In genomic region chr6:135323979-135324378, GRCh38 we compare ENCODE assay signal across 14 cellular contexts.
DNase-seq lines count a peak whose midpoint lies in the region; ATAC-seq and TF ChIP-seq lines count a peak whose summit lies in the region.
"Had no signal": no experiment of that assay in that cellular context is flagged by ENCODE, and none has a peak within 500 bp of the region (broad histone marks: within the 10 kb centered on the region; RNA-seq: fewer than 3 reads in every experiment).

No MANE protein-coding gene starts in this region.

- no peaks in the 10 kb centered on the region for H3K27me3 ChIP-seq in DND-41 (ENCODE audit: insufficient read depth, low read length, poor library complexity)
- no peaks in the 10 kb centered on the region for H3K27me3 ChIP-seq in Loucy (ENCODE audit: insufficient read depth, low read length, poor library complexity, severe bottlenecking)
- H3K27me3 ChIP-seq in mesendoderm (ENCODE audit: insufficient read depth, low read length, poor library complexity), result no peaks in the 10 kb centered on the region

- H3K23ac ChIP-seq in mesendoderm (ENCODE audit: low read length), result no peak overlapping the region

- H3K4me1 ChIP-seq in DND-41 (ENCODE audit: insufficient read depth, low read length) (peaks cover 96% of the 10 kb centered on the region), Loucy (ENCODE audit: insufficient read depth, low read length, poor library complexity, severe bottlenecking) (peaks cover 89% of the 10 kb centered on the region), OCI-LY7 (ENCODE audit: insufficient read depth, low read length, poor library complexity, severe bottlenecking) (peaks cover 25% of the 10 kb centered on the region), mesendoderm (ENCODE audit: control insufficient read depth, low read depth, low read length) (peaks cover 2% of the 10 kb centered on the region)

- H3K27ac ChIP-seq in DND-41 (ENCODE audit: low read length), result peak overlapping the region; percentile 87
- no peak overlapping the region for H3K27ac ChIP-seq in OCI-LY7 (ENCODE audit: low read depth, low read length, poor library complexity, severe bottlenecking)
- H3K27ac ChIP-seq in mesendoderm (ENCODE audit: low read depth, low read length), result no peak overlapping the region

- H3K18ac ChIP-seq in mesendoderm (ENCODE audit: low read length), result peak overlapping the region; percentile 99

- H3K4me3 ChIP-seq in DND-41 (ENCODE audit: low read depth in 1 of 2, low read length in 2 of 2) (no peak overlapping the region), Loucy (ENCODE audit: low read length, poor library complexity, severe bottlenecking) (peak overlapping the region; percentile 44), OCI-LY7 (ENCODE audit: low read depth, low read length, poor library complexity, severe bottlenecking) (no peak overlapping the region), mesendoderm (ENCODE audit: low read length) (no peak overlapping the region)

- H3K9me3 ChIP-seq in DND-41 (ENCODE audit: insufficient read depth, low read length, severe bottlenecking) (peaks cover 1% of the 10 kb centered on the region), Loucy (ENCODE audit: insufficient read depth, low read depth, low read length) (no peaks in the 10 kb centered on the region), OCI-LY7 (ENCODE audit: low read length) (no peaks in the 10 kb centered on the region)

- intact Hi-C loops in OCI-LY7 (cut with micrococcal nuclease; ENCODE audit: unreplicated experiment), result no loop called here

- no peaks in the 10 kb centered on the region for H4K20me1 ChIP-seq in DND-41 (ENCODE audit: insufficient read depth, low read length)
- H4K20me1 ChIP-seq in Loucy (ENCODE audit: insufficient read depth, low read length, poor library complexity, severe bottlenecking), result no peaks in the 10 kb centered on the region
- no peaks in the 10 kb centered on the region for H4K20me1 ChIP-seq in OCI-LY7 (ENCODE audit: insufficient read depth, low read length)

- H4K8ac ChIP-seq in mesendoderm (ENCODE audit: low read depth, low read length), result peak overlapping the region; percentile 13

- H3K79me1 ChIP-seq in mesendoderm (ENCODE audit: low read length), result no peaks in the 10 kb centered on the region

- peak overlapping the region; percentile 55 for H3K9ac ChIP-seq in DND-41 (ENCODE audit: low read depth, low read length)
- peak overlapping the region; percentile 74 for H3K9ac ChIP-seq in Loucy (ENCODE audit: low read depth, low read length, poor library complexity, severe bottlenecking)
- H3K9ac ChIP-seq in mesendoderm (ENCODE audit: low read length), result no peak overlapping the region

- H2BK15ac ChIP-seq in mesendoderm (replicated peaks; ENCODE audit: low read depth), result no peak overlapping the region

- no CpG with 5 or more reads among the region's 2 CpGs for WGBS in mesendoderm (ENCODE audit: extremely low coverage, insufficient coverage, low lambda C conversion rate)

- H2AK5ac ChIP-seq in mesendoderm (ENCODE audit: low read length), result no peak overlapping the region

- H3K9me2 ChIP-seq in Loucy (replicated peaks; ENCODE audit: low read depth, low read length), result no peaks in the 10 kb centered on the region
- H3K9me2 ChIP-seq in OCI-LY7 (ENCODE audit: insufficient read depth, low read length), result no peaks in the 10 kb centered on the region

- no peak overlapping the region for H3K56ac ChIP-seq in mesendoderm (ENCODE audit: low read length)

- CTCF ChIA-PET in OCI-LY7 (lab: Charles Lee; ENCODE audit: unreplicated experiment), result no interaction called here

- H2BK5ac ChIP-seq in mesendoderm (ENCODE audit: low read length), result no peak overlapping the region

- H3K4me2 ChIP-seq in DND-41 (ENCODE audit: insufficient read depth, low read length) (peak overlapping the region; percentile 62), Loucy (ENCODE audit: low read depth, low read length, poor library complexity, severe bottlenecking) (peak overlapping the region; percentile 64), OCI-LY7 (ENCODE audit: low read length) (no peak overlapping the region), mesendoderm (ENCODE audit: low read length) (no peak overlapping the region)

- H2AFZ ChIP-seq in DND-41 (ENCODE audit: low read depth, low read length) (no peak overlapping the region), Loucy (ENCODE audit: low read length) (no peak overlapping the region), OCI-LY7 (ENCODE audit: low read length) (peak overlapping the region; percentile 61; the same call in 1 of the 2 replicates)

- DNase-seq in DND-41 (peak; percentile 51), OCI-LY7 (ENCODE audit: low spot score) (no peak), mesendoderm (no peak), foreskin melanocyte (no peak), Kasumi-1 (lab: John Stamatoyannopoulos, UW) (no peak), NCI-H146 (lab: John Stamatoyannopoulos, UW) (no peak), NCI-H82 treated with DMSO at 0.1 percent for 48 hours (lab: John Stamatoyannopoulos, UW; ENCODE audit: unreplicated experiment) (no peak)
- DNase-seq: ACHN; C1 segment of cervical spinal cord; CD4-positive, alpha-beta T cell; DMS79; EL had no signal

- H3F3A ChIP-seq in Loucy (ENCODE audit: low read depth), result peaks cover 21% of the 10 kb centered on the region

- no peak for TF ChIP-seq CTCF in DND-41 (IDR thresholded peaks at IDR 0.05; ENCODE audit: borderline replicate concordance, extremely low read depth, low read length, poor library complexity, severe bottlenecking)
- no peak for TF ChIP-seq CTCF in Loucy (conservative IDR thresholded peaks at IDR 0.05; ENCODE audit: low read length)
- no peak for TF ChIP-seq CTCF in OCI-LY7 (conservative IDR thresholded peaks at IDR 0.05; ENCODE audit: low read length)

- peak overlapping the region; percentile 87 for H3K4ac ChIP-seq in mesendoderm (ENCODE audit: low read depth, low read length)

- H2BK120ac ChIP-seq in mesendoderm (ENCODE audit: low read depth, low read length), result peak overlapping the region; percentile 36

- no peak for ATAC-seq in DND-41 (ENCODE audit: insufficient read depth, low read depth)
- ATAC-seq: HCT116 had no signal

- POLR2A ChIA-PET in OCI-LY7 (lab: Charles Lee), result interaction anchor here (0.8 to 2.3 kb wide), 4 partner anchors 11 to 54 kb away, joined by 3 to 6 read pairs (median 5); no protein-coding TSS in a partner anchor

- BruUV-seq in OCI-LY7 (replicated peaks; lab: Mats Ljungman, UMichigan), result no TSS peak

- H4K5ac ChIP-seq in mesendoderm (ENCODE audit: low read length), result no peak overlapping the region

- H3K36me3 ChIP-seq in DND-41 (ENCODE audit: insufficient read depth, low read length) (no peaks in the 10 kb centered on the region), Loucy (ENCODE audit: insufficient read depth, low read length) (no peaks in the 10 kb centered on the region), OCI-LY7 (ENCODE audit: insufficient read depth, low read length) (no peaks in the 10 kb centered on the region), mesendoderm (ENCODE audit: control insufficient read depth, insufficient read depth, low read length) (no peaks in the 10 kb centered on the region)

- peaks cover 8% of the 10 kb centered on the region for H3K79me2 ChIP-seq in DND-41 (ENCODE audit: insufficient read depth, low read length)
- H3K79me2 ChIP-seq in Loucy (ENCODE audit: insufficient read depth, low read length), result no peaks in the 10 kb centered on the region
- no peaks in the 10 kb centered on the region for H3K79me2 ChIP-seq in OCI-LY7 (ENCODE audit: insufficient read depth, low read depth, low read length)
- H3K79me2 ChIP-seq in mesendoderm (ENCODE audit: control insufficient read depth, insufficient read depth, low read length), result no peaks in the 10 kb centered on the region

Comparison
In these comparisons a context has a peak if more than half of its experiments do, and no peak if none do; other contexts are left out.
1. H3K4me2 ChIP-seq: peak in DND-41 (single experiment) and Loucy (single experiment); none in OCI-LY7 (single experiment) and mesendoderm (single experiment).